In genomic region chr19:55080121-55080914, GRCh38 we compare ENCODE assay signal across 1 cellular context.
TF ChIP-seq lines count a peak whose summit lies in the region.

No MANE protein-coding gene starts in this region.

TF ChIP-seq in IMR-90, 13 proteins besides CTCF, POLR2A, EP300 and RAD21 (continued from another document):
- TF ChIP-seq, protein P1, sequence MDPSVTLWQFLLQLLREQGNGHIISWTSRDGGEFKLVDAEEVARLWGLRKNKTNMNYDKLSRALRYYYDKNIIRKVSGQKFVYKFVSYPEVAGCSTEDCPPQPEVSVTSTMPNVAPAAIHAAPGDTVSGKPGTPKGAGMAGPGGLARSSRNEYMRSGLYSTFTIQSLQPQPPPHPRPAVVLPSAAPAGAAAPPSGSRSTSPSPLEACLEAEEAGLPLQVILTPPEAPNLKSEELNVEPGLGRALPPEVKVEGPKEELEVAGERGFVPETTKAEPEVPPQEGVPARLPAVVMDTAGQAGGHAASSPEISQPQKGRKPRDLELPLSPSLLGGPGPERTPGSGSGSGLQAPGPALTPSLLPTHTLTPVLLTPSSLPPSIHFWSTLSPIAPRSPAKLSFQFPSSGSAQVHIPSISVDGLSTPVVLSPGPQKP (IDR thresholded peaks at IDR 0.05; ENCODE audit: borderline replicate concordance, low read depth, low read length): no peak
- no peak for TF ChIP-seq MXI1 (IDR thresholded peaks at IDR 0.05; ENCODE audit: borderline replicate concordance, low read depth, low read length)
- no peak for TF ChIP-seq FOS (IDR thresholded peaks at IDR 0.05; ENCODE audit: low read depth, low read length)
- no peak for TF ChIP-seq RCOR1 (IDR thresholded peaks at IDR 0.05; ENCODE audit: insufficient replicate concordance, low read length)
